ENCODE assay signal across 17 cellular contexts in the genomic region with DNA sequence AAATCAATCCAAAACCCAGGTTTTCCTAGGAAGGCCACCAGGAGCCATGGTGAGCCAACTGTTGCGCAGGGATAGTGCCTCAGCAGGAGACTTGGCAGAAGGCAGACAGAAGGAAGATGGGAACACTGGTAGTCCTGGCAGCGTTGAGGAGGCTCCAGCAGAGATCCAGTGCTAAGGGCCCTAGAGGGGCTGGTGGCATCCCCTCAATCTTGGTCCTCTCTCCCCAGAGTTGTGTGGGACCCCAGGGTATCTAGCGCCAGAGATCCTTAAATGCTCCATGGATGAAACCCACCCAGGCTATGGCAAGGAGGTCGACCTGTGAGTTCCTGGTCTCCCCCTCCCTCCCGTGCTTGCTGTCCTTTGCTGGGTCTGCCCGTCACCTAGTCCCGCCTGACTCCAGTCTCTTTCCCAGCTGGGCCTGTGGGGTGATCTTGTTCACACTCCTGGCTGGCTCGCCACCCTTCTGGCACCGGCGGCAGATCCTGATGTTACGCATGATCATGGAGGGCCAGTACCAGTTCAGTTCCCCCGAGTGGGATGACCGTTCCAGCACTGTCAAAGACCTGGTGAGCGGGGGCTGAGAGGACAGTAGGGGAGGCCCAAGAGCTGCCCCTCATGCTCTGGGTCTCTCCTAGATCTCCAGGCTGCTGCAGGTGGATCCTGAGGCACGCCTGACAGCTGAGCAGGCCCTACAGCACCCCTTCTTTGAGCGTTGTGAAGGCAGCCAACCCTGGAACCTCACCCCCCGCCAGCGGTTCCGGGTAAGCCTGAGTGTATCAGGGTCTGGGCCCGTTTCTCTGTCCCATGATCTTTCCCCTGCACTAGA. TPM values are rescaled to one million over a fixed set of nuclear protein-coding genes. Genes with fewer than 3 reads are reported as not detected.
A peak's percentile ranks its signal among the peaks of the same experiment; 100 is the strongest.
DNase-seq lines count a peak whose midpoint lies in the region; ATAC-seq and TF ChIP-seq lines count a peak whose summit lies in the region.
"Had no signal": no experiment of that assay in that cellular context is flagged by ENCODE, and none has a peak within 500 bp of the region (broad histone marks: within the 10 kb centered on the region; RNA-seq: fewer than 3 reads in every experiment).

No MANE protein-coding gene starts in this region.

- H3K27me3 Mint-ChIP-seq in chondrocyte (ENCODE audit: low read depth) = no peaks in the 10 kb centered on the region
- H3K27me3 Mint-ChIP-seq: CD4-positive, alpha-beta memory T cell had no signal

- no peak overlapping the region for H2AFZ ChIP-seq in osteoblast (ENCODE audit: low read length)
- H2AFZ ChIP-seq: GM23338 had no signal

- ATAC-seq in Right ventricle myocardium inferior (no peak), heart right ventricle (no peak), SK-N-SH treated with all-trans-retinoic acid at 6 μM for 48 hours (no peak), HG03378 (IDR thresholded peaks at IDR 0.05; ENCODE audit: unreplicated experiment) (no peak)
- ATAC-seq: GM23338 had no signal

- H3K4me2 ChIP-seq in osteoblast (ENCODE audit: insufficient read depth, low read length) = no peak overlapping the region
- H3K4me2 ChIP-seq: GM23338 had no signal

- H3K4me3 ChIP-seq in heart right ventricle (no peak overlapping the region), HEK293 (ENCODE audit: low read depth, low read length) (no peak overlapping the region), osteoblast (ENCODE audit: insufficient read depth, low read length) (no peak overlapping the region)
- H3K4me3 ChIP-seq: GM23338 had no signal

- H3K4me1 ChIP-seq in heart right ventricle (peaks cover 0 to 33% (median 5%) of the 10 kb centered on the region in 9 donors), HEK293 (ENCODE audit: control insufficient read depth, insufficient read depth, low read length) (no peaks in the 10 kb centered on the region; the same call in 1 of the 2 replicates), osteoblast (ENCODE audit: insufficient read depth, low read length) (peaks cover 7% of the 10 kb centered on the region)

- H3K27me3 ChIP-seq in heart right ventricle = no peaks in the 10 kb centered on the region
- H3K27me3 ChIP-seq in osteoblast (ENCODE audit: insufficient read depth, low read length) = no peaks in the 10 kb centered on the region

- 94 to 96% methylated on average over 20 of the region's 20 CpGs for WGBS in heart right ventricle, 2 donors

- no peaks in the 10 kb centered on the region for H3K79me2 ChIP-seq in osteoblast (ENCODE audit: insufficient read depth, low read length)

- peaks cover 11% of the 10 kb centered on the region for H3K36me3 Mint-ChIP-seq in chondrocyte (ENCODE audit: low read depth)

- H3K27ac Mint-ChIP-seq in chondrocyte (ENCODE audit: unreplicated experiment) = no peak overlapping the region
- H3K27ac Mint-ChIP-seq: GM23338 had no signal

- H3K9me3 ChIP-seq in heart right ventricle = no peaks in the 10 kb centered on the region
- H3K9me3 ChIP-seq in HEK293 (ENCODE audit: control insufficient read depth, insufficient read depth, low read depth, low read length) = no peaks in the 10 kb centered on the region
- no peaks in the 10 kb centered on the region for H3K9me3 ChIP-seq in osteoblast (ENCODE audit: low read depth, low read length)

- no peak overlapping the region for H3K27ac ChIP-seq in heart right ventricle
- H3K27ac ChIP-seq in HEK293 (ENCODE audit: extremely low read depth, low read depth, low read length) = 0 out of 2 replicates have a peak overlapping the region, but pooled peaks have one; percentile 4
- no peak overlapping the region for H3K27ac ChIP-seq in osteoblast (ENCODE audit: low read depth, low read length)

- DNase-seq in Right ventricle myocardium inferior (ENCODE audit: missing footprints) = peak; percentile 14
- DNase-seq in heart right ventricle = no peak
- peak; percentile 79 for DNase-seq in chondrocyte (ENCODE audit: low spot score)
- peak; percentile 52 for DNase-seq in osteoblast (ENCODE audit: insufficient read length, low spot score, missing footprints)
- no peak for DNase-seq in NCI-H69 (lab: John Stamatoyannopoulos, UW)
- DNase-seq: Calu3; CD4-positive, alpha-beta memory T cell; HCEC 1CT; NCI-H1105; NCI-H2081 treated with DMSO at 0.1 percent for 48 hours; NCI-H82; OCI-M1; SIG-M5 had no signal

- intact Hi-C loops in Right ventricle myocardium inferior (cut with DNase I) = no loop called here
- intact Hi-C loops in heart right ventricle (cut with DNase I) = no loop called here

- H3K4me1 Mint-ChIP-seq in chondrocyte (ENCODE audit: low read depth) = peaks cover 12% of the 10 kb centered on the region

- no peaks in the 10 kb centered on the region for H3K9me3 Mint-ChIP-seq in chondrocyte (ENCODE audit: low read depth)
- H3K9me3 Mint-ChIP-seq: CD4-positive, alpha-beta memory T cell; GM23338 had no signal

- TF ChIP-seq CTCF in heart right ventricle (IDR thresholded peaks at IDR 0.05) = no peak
- no peak for TF ChIP-seq CTCF in HEK293 (tag by site-specific recombination; IDR thresholded peaks at IDR 0.05)
- no peak for TF ChIP-seq CTCF in chondrocyte (IDR thresholded peaks at IDR 0.05)
- TF ChIP-seq CTCF in osteoblast (IDR thresholded peaks at IDR 0.05; ENCODE audit: extremely low read depth, low read depth, low read length) = no peak

- H3K36me3 ChIP-seq in heart right ventricle (peaks cover 0 to 81% (median 22%) of the 10 kb centered on the region in 9 donors), HEK293 (ENCODE audit: control insufficient read depth in 2 of 2, insufficient read depth in 1 of 2, low read length in 2 of 2) (peaks cover 30 to 91% of the 10 kb centered on the region in 2 experiments), osteoblast (ENCODE audit: insufficient read depth, low read length) (peaks cover 34% of the 10 kb centered on the region)

- H4K20me1 ChIP-seq in osteoblast (ENCODE audit: insufficient read depth, low read length) = no peaks in the 10 kb centered on the region

- POLR2A ChIA-PET in HEK293 (lab: Yijun Ruan, JAX) = interaction anchor here (2.2 to 4.9 kb wide), 3 partner anchors 8 to 19 kb away, joined by 6 to 47 read pairs (median 17); partner anchors contain the start of gene PHKG2

- CTCF ChIA-PET in HEK293 (lab: Yijun Ruan, JAX) = interaction anchor here (0.7 kb wide), 1 partner anchor 89 kb away, joined by 3 read pairs; no protein-coding TSS in a partner anchor

- no peak overlapping the region for H3K4me3 Mint-ChIP-seq in chondrocyte (ENCODE audit: unreplicated experiment)
- H3K4me3 Mint-ChIP-seq: CD4-positive, alpha-beta memory T cell; GM23338 had no signal

TF ChIP-seq in HEK293, 187 proteins besides CTCF, POLR2A, EP300 and RAD21:
- TF ChIP-seq ZNF707 (tag by site-specific recombination; IDR thresholded peaks at IDR 0.05) (no peak), SCRT2 (tag by site-specific recombination; IDR thresholded peaks at IDR 0.05) (peak; percentile 83)

TF ChIP-seq in SK-N-SH treated with all-trans-retinoic acid at 6 μM for 48 hours, 23 proteins besides CTCF, POLR2A, EP300 and RAD21 (continues in another document):
- TF ChIP-seq RARB (CRISPR knock-in tag; IDR thresholded peaks at IDR 0.05) (no peak), ZFP3 (CRISPR knock-in tag; IDR thresholded peaks at IDR 0.05) (no peak), ZFP30 (CRISPR knock-in tag; IDR thresholded peaks at IDR 0.05) (no peak), BACH2 (CRISPR knock-in tag; IDR thresholded peaks at IDR 0.05; ENCODE audit: borderline replicate concordance) (no peak), CREB5 (CRISPR knock-in tag; IDR thresholded peaks at IDR 0.05; ENCODE audit: low read depth) (no peak)
- TF ChIP-seq, protein P1, sequence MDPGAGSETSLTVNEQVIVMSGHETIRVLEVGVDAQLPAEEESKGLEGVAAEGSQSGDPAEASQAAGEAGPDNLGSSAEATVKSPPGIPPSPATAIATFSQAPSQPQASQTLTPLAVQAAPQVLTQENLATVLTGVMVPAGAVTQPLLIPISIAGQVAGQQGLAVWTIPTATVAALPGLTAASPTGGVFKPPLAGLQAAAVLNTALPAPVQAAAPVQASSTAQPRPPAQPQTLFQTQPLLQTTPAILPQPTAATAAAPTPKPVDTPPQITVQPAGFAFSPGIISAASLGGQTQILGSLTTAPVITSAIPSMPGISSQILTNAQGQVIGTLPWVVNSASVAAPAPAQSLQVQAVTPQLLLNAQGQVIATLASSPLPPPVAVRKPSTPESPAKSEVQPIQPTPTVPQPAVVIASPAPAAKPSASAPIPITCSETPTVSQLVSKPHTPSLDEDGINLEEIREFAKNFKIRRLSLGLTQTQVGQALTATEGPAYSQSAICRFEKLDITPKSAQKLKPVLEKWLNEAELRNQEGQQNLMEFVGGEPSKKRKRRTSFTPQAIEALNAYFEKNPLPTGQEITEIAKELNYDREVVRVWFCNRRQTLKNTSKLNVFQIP (CRISPR knock-in tag; IDR thresholded peaks at IDR 0.05; ENCODE audit: borderline replicate concordance, low read depth) = no peak

RNA-seq across cellular contexts. Expression of gene CFAP119, which starts 5.7 kb away (rescaled TPM):
- total RNA-seq in Right ventricle myocardium inferior (0.89 TPM), heart right ventricle (1 to 10 TPM in 5 of 10 donors, under 1 TPM in 5; 0.44 to 2.2 (median 0.90) TPM), chondrocyte (6.3 to 10.0 TPM (median 7.1 TPM) in 3 replicates), osteoblast (2.4 and 2.9 TPM in 2 replicates)
- 1 to 10 TPM; 1.9 to 2.3 TPM for polyA plus RNA-seq in heart right ventricle

RNA-seq across cellular contexts. Expression of gene RNF40, which starts 6.0 kb away (rescaled TPM):
- total RNA-seq in Right ventricle myocardium inferior (42.6 TPM), heart right ventricle (10 to 100 TPM; 33.0 to 69.9 (median 42.6) TPM), chondrocyte (71.1 to 104 TPM (median 78.6 TPM) in 3 replicates), osteoblast (63.1 and 88.3 TPM in 2 replicates)
- polyA plus RNA-seq in heart right ventricle = 10 to 100 TPM; 40.2 to 50.2 TPM

RNA-seq across cellular contexts. Expression of gene PHKG2, which starts 7.9 kb away (rescaled TPM):
- total RNA-seq in Right ventricle myocardium inferior (12.6 TPM), heart right ventricle (10 to 100 TPM; 12.1 to 21.3 (median 15.0) TPM), chondrocyte (18.8 to 28.1 TPM (median 19.0 TPM) in 3 replicates), osteoblast (20.3 and 25.0 TPM in 2 replicates)
- 10 to 100 TPM; 29.1 to 40.7 TPM for polyA plus RNA-seq in heart right ventricle

RNA-seq across cellular contexts. Expression of gene ZNF629, which starts 30.8 kb away (rescaled TPM):
- total RNA-seq in Right ventricle myocardium inferior = 17.4 TPM
- total RNA-seq in heart right ventricle = 10 to 100 TPM; 20.3 to 35.5 (median 27.6) TPM
- polyA plus RNA-seq in heart right ventricle = 10 to 100 TPM in 1 of 2 donors, 1 to 10 TPM in 1; 7.3 to 15.4 TPM
- 18.8 to 20.2 TPM (median 18.9 TPM) in 3 replicates for total RNA-seq in chondrocyte
- total RNA-seq in osteoblast = 15.3 and 16.3 TPM in 2 replicates

RNA-seq across cellular contexts. Expression of gene SRCAP, which starts 57.2 kb away (rescaled TPM):
- total RNA-seq in Right ventricle myocardium inferior (39.7 TPM), heart right ventricle (10 to 100 TPM; 40.1 to 60.6 (median 46.7) TPM), chondrocyte (49.2 to 63.9 TPM (median 52.5 TPM) in 3 replicates), osteoblast (16.3 and 19.2 TPM in 2 replicates)
- 10 to 100 TPM in 1 of 2 donors, 1 to 10 TPM in 1; 2.6 to 26.3 TPM for polyA plus RNA-seq in heart right ventricle

Comparison
In these comparisons a context has a peak if more than half of its experiments do, and no peak if none do; other contexts are left out.
1. DNase-seq: peak in Right ventricle myocardium inferior (single experiment), chondrocyte (single experiment) and osteoblast (single experiment); none in heart right ventricle (0 of 2) and NCI-H69 (single experiment).